In genomic region chr15:55282284-55282833, GRCh38 we compare ENCODE assay signal across 1 cellular context.
TF ChIP-seq lines count a peak whose summit lies in the region.

No MANE protein-coding gene starts in this region.

TF ChIP-seq in HEK293, 187 proteins besides CTCF, POLR2A, EP300 and RAD21 (continued from another document):
- TF ChIP-seq ZBTB11 (tag by site-specific recombination; conservative IDR thresholded peaks at IDR 0.05; ENCODE audit: low read depth) (no peak), ZNF121 (tag by site-specific recombination; IDR thresholded peaks at IDR 0.05) (no peak), REPIN1 (tag by site-specific recombination; IDR thresholded peaks at IDR 0.05; ENCODE audit: low read depth) (no peak), HOXC10 (CRISPR knock-in tag; IDR thresholded peaks at IDR 0.05) (no peak)
